11 cellular contexts compared by ENCODE assay signal in the genomic region with DNA sequence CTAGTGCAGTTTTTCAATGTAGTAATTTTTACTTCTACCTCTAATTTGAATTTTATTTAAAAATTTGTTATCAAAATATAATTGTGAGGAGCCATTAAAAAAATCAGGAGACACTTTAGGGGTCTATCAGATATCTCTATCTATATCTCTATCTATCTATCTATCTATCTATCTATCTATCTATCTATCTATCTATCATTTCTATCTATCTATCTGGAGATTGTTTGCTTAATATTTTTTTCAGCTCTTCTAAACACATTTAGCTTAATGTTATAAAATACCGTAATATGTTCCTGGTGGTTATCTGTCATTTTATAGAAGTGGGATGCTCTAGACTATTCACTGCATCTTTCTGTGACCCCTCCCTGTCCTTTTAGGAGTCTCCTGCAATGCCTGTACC.
"Had no signal": no experiment of that assay in that cellular context is flagged by ENCODE, and none has a peak within 500 bp of the region (broad histone marks: within the 10 kb centered on the region; RNA-seq: fewer than 3 reads in every experiment).

No MANE protein-coding gene starts in this region.

- ATAC-seq: GM23338, HCT116 had no signal

- H3K9ac ChIP-seq: GM23248 had no signal

- H3K27ac Mint-ChIP-seq: GM23338, H9, HFFc6 had no signal

- H3K4me2 ChIP-seq: GM23338 had no signal

- H3K4me1 Mint-ChIP-seq: H9 had no signal

- DNase-seq: GM23248, GOT3, H7, H9, HCEC 1CT, HFFc6 had no signal

- FAIRE-seq: H1, H54 had no signal

- H3K36me3 ChIP-seq: HAP-1 had no signal

- H3K27ac ChIP-seq: GM23248 had no signal

- H2AFZ ChIP-seq: GM23248 had no signal

- H3K4me3 ChIP-seq: GM23248, GM23338, HAP-1 had no signal

- H3K9me3 ChIP-seq: HAP-1 had no signal

- H3K4me3 Mint-ChIP-seq: GM23338, H9, HFFc6 had no signal
